In the genomic region with DNA sequence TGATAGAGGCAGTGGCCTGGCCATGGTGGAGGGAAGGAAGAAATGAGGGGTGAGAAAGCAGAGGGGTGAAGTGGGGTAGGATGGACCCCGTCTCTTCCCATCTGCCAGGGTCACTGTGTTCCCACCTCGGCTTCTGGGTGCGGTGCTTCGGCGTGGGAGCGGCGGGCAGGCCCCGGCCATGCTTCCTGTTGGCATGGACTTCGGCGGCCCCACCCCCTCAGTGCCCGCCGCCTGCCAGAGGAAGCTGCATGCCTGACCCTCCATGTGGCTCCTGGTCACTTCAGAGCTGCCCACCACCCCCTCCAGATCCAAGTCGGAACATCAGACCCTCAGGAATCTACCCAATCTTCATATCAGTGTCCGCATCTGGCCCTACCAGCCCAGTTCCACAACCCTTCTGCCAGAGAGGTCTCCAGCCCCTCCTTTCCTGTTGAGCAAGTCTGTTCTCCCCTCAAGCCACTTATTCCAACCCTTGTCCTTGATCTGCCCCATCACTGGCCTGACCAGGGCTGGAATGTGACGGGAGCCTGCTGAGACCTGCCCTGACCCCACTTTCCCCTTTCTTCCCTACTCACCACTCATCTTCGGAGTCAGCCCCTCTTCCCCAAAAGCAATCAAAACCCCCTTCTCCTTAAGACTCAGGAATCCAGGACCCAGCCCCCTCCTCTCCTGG, we compare ENCODE assay signal across 8 cellular contexts. TPM values are rescaled to one million over a fixed set of nuclear protein-coding genes. Genes with fewer than 3 reads are reported as not detected.
DNase-seq lines count a peak whose midpoint lies in the region; ATAC-seq and TF ChIP-seq lines count a peak whose summit lies in the region.

No MANE protein-coding gene starts in this region.

- peaks cover 0 to 54% of the 10 kb centered on the region in 2 donors for H3K27me3 ChIP-seq in tibial artery

- H3K4me3 ChIP-seq in fibroblast of the aortic adventitia (ENCODE audit: low read depth, low read length) (peak overlapping the region; percentile 59), tibial artery (peak overlapping the region in 1 of 2 donors; percentile 22)

- intact Hi-C loops in tibial artery (cut with DNase I; ENCODE audit: low total_unique reads): no loop called here

- H3K27me3 Mint-ChIP-seq in activated T-cell treated with anti-CD3 and anti-CD28 coated beads, Interleukin-2, amount 50 U/mL, for 4 hours (ENCODE audit: low read depth): no peaks in the 10 kb centered on the region

- TF ChIP-seq CTCF in RWPE1 (conservative IDR thresholded peaks at IDR 0.05; ENCODE audit: low read depth) (no peak), fibroblast of the aortic adventitia (IDR thresholded peaks at IDR 0.05; ENCODE audit: insufficient read depth, low read length) (no peak), tibial artery (IDR thresholded peaks at IDR 0.05) (no peak)

- H3K4me1 Mint-ChIP-seq in activated T-cell treated with anti-CD3 and anti-CD28 coated beads, Interleukin-2, amount 50 U/mL, for 4 hours (ENCODE audit: low read depth): peaks cover 77% of the 10 kb centered on the region

- POLR2A ChIA-PET in RWPE1 (lab: Yijun Ruan, JAX; ENCODE audit: low non-redundant PET): interaction anchor here (1.0 kb wide), 1 partner anchor 9 kb away, joined by 4 read pairs; no protein-coding TSS in a partner anchor

- H3K36me3 Mint-ChIP-seq in activated T-cell treated with anti-CD3 and anti-CD28 coated beads, Interleukin-2, amount 50 U/mL, for 4 hours (ENCODE audit: insufficient read depth): peaks cover 8% of the 10 kb centered on the region

- peak overlapping the region; percentile 96 for H3K27ac ChIP-seq in RWPE1
- peak overlapping the region; percentile 18 to 47 for H3K27ac ChIP-seq in tibial artery

- H3K9me3 Mint-ChIP-seq in activated T-cell treated with anti-CD3 and anti-CD28 coated beads, Interleukin-2, amount 50 U/mL, for 4 hours: no peaks in the 10 kb centered on the region

- no peaks in the 10 kb centered on the region for H3K36me3 ChIP-seq in tibial artery

- H3K4me3 Mint-ChIP-seq in activated T-cell treated with anti-CD3 and anti-CD28 coated beads, Interleukin-2, amount 50 U/mL, for 4 hours: peak overlapping the region; percentile 91

- no peaks in the 10 kb centered on the region for H3K9me3 ChIP-seq in tibial artery

- no peak for ATAC-seq in activated T-cell treated with anti-CD3 and anti-CD28 coated beads, Interleukin-2, amount 50 U/mL, for 4 hours
- no peak for ATAC-seq in GM18502 (IDR thresholded peaks at IDR 0.05; ENCODE audit: poor library complexity, unreplicated experiment)

- DNase-seq in activated T-cell treated with anti-CD3 and anti-CD28 coated beads, Interleukin-2, amount 50 U/mL, for 4 hours: no peak
- no peak for DNase-seq in activated T-cell treated with anti-CD3 and anti-CD28 coated beads, Interleukin-2, amount 50 U/mL, for 1 hour
- DNase-seq in RWPE1 (ENCODE audit: low spot score) (no peak), fibroblast of the aortic adventitia (ENCODE audit: low read depth) (no peak), tibial artery (peak in 1 of 2 donors; percentile 72), NCI-H146 (lab: John Stamatoyannopoulos, UW) (no peak)
- no peak for DNase-seq in activated CD4-positive, CD25-positive, alpha-beta regulatory T cell (lab: John Stamatoyannopoulos, UW)

- peaks cover 5 to 34% (median 12%) of the 10 kb centered on the region in 4 donors for H3K4me1 ChIP-seq in tibial artery

- CTCF ChIA-PET in RWPE1 (lab: Yijun Ruan, JAX): interaction anchor here (0.6 to 2.0 kb wide), 7 partner anchors 9 to 512 kb away, joined by 3 to 7 read pairs (median 5); partner anchors contain the start of gene SMG9

RNA-seq across cellular contexts. Expression of gene KCNN4, which starts 1.5 kb away (rescaled TPM):
- 100 to 1,000 TPM in 1 of 3 donors, 10 to 100 TPM in 2; 90.6 to 123 (median 94.7) TPM for total RNA-seq in activated T-cell treated with anti-CD3 and anti-CD28 coated beads, Interleukin-2, amount 50 U/mL, for 4 hours
- 1.2 and 39.9 TPM in 2 replicates for total RNA-seq in fibroblast of the aortic adventitia (ENCODE audit: low replicate concordance)

RNA-seq across cellular contexts. Expression of gene LYPD5, which starts 23.0 kb away (rescaled TPM):
- under 1 TPM in 2 of 3 donors, not detected in 1; 0.53 to 0.87 TPM for total RNA-seq in activated T-cell treated with anti-CD3 and anti-CD28 coated beads, Interleukin-2, amount 50 U/mL, for 4 hours
- total RNA-seq in fibroblast of the aortic adventitia (ENCODE audit: low replicate concordance): 0.72 and 1.1 TPM in 2 replicates

RNA-seq across cellular contexts. Expression of gene SMG9, which starts 24.5 kb away (rescaled TPM):
- total RNA-seq in activated T-cell treated with anti-CD3 and anti-CD28 coated beads, Interleukin-2, amount 50 U/mL, for 4 hours: 100 to 1,000 TPM; 102 to 114 (median 109) TPM
- 18.6 and 25.0 TPM in 2 replicates for total RNA-seq in fibroblast of the aortic adventitia (ENCODE audit: low replicate concordance)

RNA-seq across cellular contexts. Expression of gene ZNF283, which starts 47.8 kb away (rescaled TPM):
- total RNA-seq in activated T-cell treated with anti-CD3 and anti-CD28 coated beads, Interleukin-2, amount 50 U/mL, for 4 hours: 1 to 10 TPM; 2.7 to 3.2 (median 3.0) TPM
- total RNA-seq in fibroblast of the aortic adventitia (ENCODE audit: low replicate concordance): 12.5 and 29.9 TPM in 2 replicates
